Comparison of ENCODE assay signal across 19 cellular contexts in the genomic region with DNA sequence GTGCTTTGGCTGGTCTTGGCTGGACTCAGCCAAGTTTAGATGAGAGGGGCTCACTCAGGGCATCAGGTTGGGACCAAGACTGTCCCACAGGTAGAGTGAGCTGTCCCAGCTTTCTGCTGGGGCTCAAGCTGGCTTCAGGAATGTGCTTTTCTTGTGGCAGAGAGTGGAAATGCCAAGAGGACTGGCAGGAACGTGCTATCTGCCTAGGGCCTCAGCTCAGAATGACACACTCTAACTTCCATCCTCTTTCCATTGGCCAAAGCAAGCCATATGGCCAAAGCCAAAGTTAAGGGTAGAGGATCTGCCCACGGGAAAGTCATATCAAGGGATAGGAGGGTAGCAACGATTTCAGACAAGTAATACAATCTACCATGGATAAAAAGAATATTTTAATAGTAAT.
DNase-seq lines count a peak whose midpoint lies in the region; ATAC-seq and TF ChIP-seq lines count a peak whose summit lies in the region.
"Had no signal": no experiment of that assay in that cellular context is flagged by ENCODE, and none has a peak within 500 bp of the region (broad histone marks: within the 10 kb centered on the region; RNA-seq: fewer than 3 reads in every experiment).

No MANE protein-coding gene starts in this region.

- no peak overlapping the region for H2AFZ ChIP-seq in HCT116 (ENCODE audit: low read depth, low read length, poor library complexity, severe bottlenecking)
- H2AFZ ChIP-seq in smooth muscle cell (ENCODE audit: low read depth): no peak overlapping the region

- no peak for TF ChIP-seq RAD21 in HCT116 (IDR thresholded peaks at IDR 0.05; ENCODE audit: low read depth)

- DNase-seq in HCT116 (ENCODE audit: low read depth, low spot score): no peak
- DNase-seq in esophagus muscularis mucosa (ENCODE audit: extremely low spot score): peak; percentile 62
- DNase-seq in smooth muscle cell (lab: John Stamatoyannopoulos, UW; ENCODE audit: unreplicated experiment): no peak
- no peak for DNase-seq in upper lobe of left lung
- no peak for DNase-seq in MV-4-11 (lab: John Stamatoyannopoulos, UW)
- DNase-seq: activated CD4-positive, alpha-beta T cell treated with anti-CD3 and anti-CD28 coated beads for 36 hours; CD8-positive, alpha-beta T cell; cortex of kidney; NCI-H1417 treated with DMSO at 0.1 percent for 48 hours; NCI-H524 treated with DMSO at 0.1 percent for 48 hours; T-helper 1 cell had no signal

- TF ChIP-seq EP300 in esophagus muscularis mucosa (IDR thresholded peaks at IDR 0.05) (no peak), upper lobe of left lung (IDR thresholded peaks at IDR 0.05) (no peak)

- BruUV-seq in HCT116 (replicated peaks; lab: Mats Ljungman, UMichigan): no TSS peak

- no peaks in the 10 kb centered on the region for H3K27me3 ChIP-seq in HCT116 (ENCODE audit: insufficient read depth, low read length)
- H3K27me3 ChIP-seq in esophagus muscularis mucosa: peaks cover 0 to 8% (median 0%) of the 10 kb centered on the region in 4 donors
- H3K27me3 ChIP-seq in smooth muscle cell (ENCODE audit: low read depth): no peaks in the 10 kb centered on the region
- no peaks in the 10 kb centered on the region for H3K27me3 ChIP-seq in upper lobe of left lung

- no peaks in the 10 kb centered on the region for H3K9me2 ChIP-seq in HCT116 (ENCODE audit: insufficient read depth)

- H3F3A ChIP-seq in smooth muscle cell (ENCODE audit: low read depth): no peaks in the 10 kb centered on the region

- H3K4me3 ChIP-seq in HCT116 (replicated peaks in 1 of 2; ENCODE audit: low read depth in 1 of 2, low read length in 2 of 2) (no peak overlapping the region), esophagus muscularis mucosa (no peak overlapping the region), smooth muscle cell (no peak overlapping the region), upper lobe of left lung (no peak overlapping the region)

- H3K4me1 ChIP-seq in HCT116 (ENCODE audit: control insufficient read depth in 1 of 2, insufficient read depth in 2 of 2, low read length in 2 of 2) (peaks cover 11 to 47% of the 10 kb centered on the region in 2 experiments), esophagus muscularis mucosa (peaks cover 0 to 11% (median 8%) of the 10 kb centered on the region in 4 donors), smooth muscle cell (ENCODE audit: low read depth) (no peaks in the 10 kb centered on the region), upper lobe of left lung (peaks cover 0 to 9% (median 2%) of the 10 kb centered on the region in 4 donors)

- TF ChIP-seq POLR2A in HCT116 (IDR thresholded peaks at IDR 0.05; ENCODE audit: borderline replicate concordance, extremely low read depth, insufficient read depth, insufficient read length): no peak
- TF ChIP-seq POLR2A in esophagus muscularis mucosa (IDR thresholded peaks at IDR 0.05; ENCODE audit: low read depth): no peak
- TF ChIP-seq POLR2A in upper lobe of left lung (IDR thresholded peaks at IDR 0.05): no peak

- H3K79me2 ChIP-seq in HCT116 (ENCODE audit: insufficient read depth, low read length) (no peaks in the 10 kb centered on the region), smooth muscle cell (ENCODE audit: low read depth) (no peaks in the 10 kb centered on the region)

- RAD21 ChIA-PET in HCT116 (lab: Charles Lee; ENCODE audit: low non-redundant PET in 1 of 2, low total read pairs in 2 of 2, uncharacterized antibody in 2 of 2, unreplicated experiment in 2 of 2): no interaction called here

- TF ChIP-seq CTCF in HCT116 (IDR thresholded peaks at IDR 0.05 in 2 of 3, conservative IDR thresholded peaks at IDR 0.05 in 1 of 3; ENCODE audit: borderline replicate concordance in 1 of 3, insufficient read depth in 1 of 3, low read depth in 2 of 3, low read length in 2 of 3) (no peak), esophagus muscularis mucosa (IDR thresholded peaks at IDR 0.05) (no peak), smooth muscle cell (IDR thresholded peaks at IDR 0.05; ENCODE audit: borderline replicate concordance, insufficient read depth, poor library complexity, severe bottlenecking) (no peak), upper lobe of left lung (IDR thresholded peaks at IDR 0.05) (no peak)

- POLR2A ChIA-PET in HCT116 (lab: Charles Lee): no interaction called here

- no peaks in the 10 kb centered on the region for H3K36me3 ChIP-seq in HCT116 (ENCODE audit: control insufficient read depth in 1 of 2, insufficient read depth in 2 of 2, low read length in 2 of 2)
- H3K36me3 ChIP-seq in esophagus muscularis mucosa: no peaks in the 10 kb centered on the region
- H3K36me3 ChIP-seq in smooth muscle cell (ENCODE audit: low read depth): no peaks in the 10 kb centered on the region
- H3K36me3 ChIP-seq in upper lobe of left lung: no peaks in the 10 kb centered on the region

- H3K9me3 ChIP-seq in HCT116 (ENCODE audit: control insufficient read depth in 1 of 2, insufficient read depth in 1 of 2, low read depth in 1 of 2, low read length in 2 of 2) (no peaks in the 10 kb centered on the region), esophagus muscularis mucosa (no peaks in the 10 kb centered on the region), smooth muscle cell (replicated peaks; ENCODE audit: low read depth) (no peaks in the 10 kb centered on the region), upper lobe of left lung (no peaks in the 10 kb centered on the region)

- H3K27ac ChIP-seq in HCT116 (ENCODE audit: low read depth, low read length): no peak overlapping the region
- H3K27ac ChIP-seq in angular gyrus (ENCODE audit: low read depth, low read length): peak overlapping the region; percentile 62
- H3K27ac ChIP-seq in esophagus muscularis mucosa (replicated peaks in 1 of 4): no peak overlapping the region
- H3K27ac ChIP-seq in smooth muscle cell (ENCODE audit: low read depth): no peak overlapping the region
- no peak overlapping the region for H3K27ac ChIP-seq in upper lobe of left lung

- H3K9ac ChIP-seq in HCT116 (ENCODE audit: low read length): no peak overlapping the region
- H3K9ac ChIP-seq in smooth muscle cell (ENCODE audit: low read depth): no peak overlapping the region

- CTCF ChIA-PET in HCT116 (lab: Charles Lee): interaction anchor here (4.2 kb wide), 1 partner anchor 14 kb away, joined by 23 read pairs; no protein-coding TSS in a partner anchor

- WGBS in esophagus muscularis mucosa: 67% methylated on average over 3 of the region's 3 CpGs
- WGBS in smooth muscle cell (ENCODE audit: low lambda C conversion rate): 86% methylated on average over 3 of the region's 3 CpGs
- WGBS in upper lobe of left lung, 2 donors: 79 to 82% methylated on average over 3 of the region's 3 CpGs

- intact Hi-C loops in HCT116 (cut with micrococcal nuclease) (no loop called here), esophagus muscularis mucosa (cut with DNase I) (no loop called here)

- no peak for ATAC-seq in HCT116
- no peak for ATAC-seq in GM21360 (IDR thresholded peaks at IDR 0.05; ENCODE audit: unreplicated experiment)
- no peak for ATAC-seq in GM21717 (IDR thresholded peaks at IDR 0.05; ENCODE audit: unreplicated experiment)
- no peak for ATAC-seq in upper lobe of left lung (ENCODE audit: low FRiP score in 2 of 2)
- ATAC-seq: activated CD4-positive, alpha-beta T cell treated with anti-CD3 and anti-CD28 coated beads for 36 hours; activated naive CD4-positive, alpha-beta T cell treated with anti-CD3 and anti-CD28 coated beads, Interleukin-2, amount 50 U/mL, for 72 hours; CD8-positive, alpha-beta T cell; natural killer cell treated with Interleukin-12 subunit alpha and Interleukin-12 subunit beta and Interleukin-15 and Interleukin-18, amount 100 ng/mL, for 72 hours; Right ventricle myocardium inferior; sciatic nerve; stimulated activated memory B cell treated with anti-CD40 and anti-IgM and Interleukin-4, amounts not matched to agents 10 μg/mL and 1 μg/mL and 100 μg/mL, for 72 hours had no signal

- H3K4me2 ChIP-seq in HCT116 (ENCODE audit: low read length) (peak overlapping the region; percentile 66), smooth muscle cell (peak overlapping the region; percentile 50)

- no peaks in the 10 kb centered on the region for H4K20me1 ChIP-seq in HCT116 (ENCODE audit: insufficient read depth)
- H4K20me1 ChIP-seq in smooth muscle cell (ENCODE audit: low read depth): no peaks in the 10 kb centered on the region

TF ChIP-seq in HCT116, 20 proteins besides CTCF, POLR2A, EP300 and RAD21:
- TF ChIP-seq ZFX (IDR thresholded peaks at IDR 0.05): no peak
